29 cellular contexts compared by ENCODE assay signal in genomic region chr18:68409585-68409984, GRCh38.
"Had no signal": no experiment of that assay in that cellular context is flagged by ENCODE, and none has a peak within 500 bp of the region (broad histone marks: within the 10 kb centered on the region; RNA-seq: fewer than 3 reads in every experiment).

No MANE protein-coding gene starts in this region.

- H3K9ac ChIP-seq: neural progenitor cell, parathyroid adenoma had no signal

- H3K27me3 ChIP-seq: esophagus muscularis mucosa, neural progenitor cell, right atrium auricular region, thyroid gland, vagina had no signal

- H3K36me3 Mint-ChIP-seq: immature natural killer cell, mesothelial cell of epicardium, naive B cell, neural progenitor cell had no signal

- ATAC-seq: left lobe of liver; mucosa of descending colon; natural killer cell treated with Interleukin-12 subunit alpha and Interleukin-12 subunit beta and Interleukin-15 and Interleukin-18, amount 100 ng/mL, for 72 hours; sciatic nerve; stimulated activated naive CD8-positive, alpha-beta T cell treated with anti-CD3 and anti-CD28 coated beads, Interleukin-15, amount 100 ng/mL, for 72 hours had no signal

- H3K27me3 Mint-ChIP-seq: naive B cell; natural killer cell treated with Interleukin-12 subunit alpha and Interleukin-12 subunit beta and Interleukin-15 and Interleukin-18, amount 100 ng/mL, for 72 hours; progenitor cell of endocrine pancreas; stimulated activated naive CD8-positive, alpha-beta T cell treated with anti-CD3 and anti-CD28 coated beads, Interleukin-15, amount 100 ng/mL, for 72 hours had no signal

- H3K79me2 ChIP-seq: parathyroid adenoma had no signal

- H3K4me1 ChIP-seq: esophagus muscularis mucosa, parathyroid adenoma, right atrium auricular region, thyroid gland, vagina had no signal

- H2AFZ ChIP-seq: neural progenitor cell, parathyroid adenoma had no signal

- H3K4me3 Mint-ChIP-seq: immature natural killer cell; mesothelial cell of epicardium; naive B cell; natural killer cell treated with Interleukin-12 subunit alpha and Interleukin-12 subunit beta and Interleukin-15 and Interleukin-18, amount 100 ng/mL, for 72 hours; neural progenitor cell; stimulated activated naive CD8-positive, alpha-beta T cell treated with anti-CD3 and anti-CD28 coated beads, Interleukin-15, amount 100 ng/mL, for 72 hours had no signal

- H3K27ac ChIP-seq: epithelial cell of prostate, esophagus muscularis mucosa, neural progenitor cell, parathyroid adenoma, right atrium auricular region, thyroid gland, vagina had no signal

- H3K4me1 Mint-ChIP-seq: immature natural killer cell; naive B cell; neural progenitor cell; stimulated activated naive CD8-positive, alpha-beta T cell treated with anti-CD3 and anti-CD28 coated beads, Interleukin-15, amount 100 ng/mL, for 72 hours had no signal

- DNase-seq: cortex of kidney; effector CD4-positive, alpha-beta T cell; hypothalamus; immature natural killer cell; islet precursor cell; mesenchymal stem cell; mucosa of descending colon; naive B cell; stimulated activated CD4-positive, alpha-beta T cell treated with anti-CD3 and anti-CD28 coated beads, Interleukin-12 subunit alpha, Interleukin-12 subunit beta, amount 100 ng/mL, for 4 hours; stimulated activated CD4-positive, alpha-beta T cell treated with anti-CD3 and anti-CD28 coated beads, Interleukin-1b, Interleukin-23, amount 100 ng/mL, for 48 hours; stimulated activated CD4-positive, alpha-beta T cell treated with anti-CD3 and anti-CD28 coated beads, Interleukin-4, amount 100 ng/mL, for 1 hour; stimulated activated CD8-positive, alpha-beta memory T cell treated with anti-CD3 and anti-CD28 coated beads, Interleukin-4, amount 100 ng/mL, for 48 hours; stimulated activated naive CD4-positive, alpha-beta T cell; stimulated activated naive CD8-positive, alpha-beta T cell treated with anti-CD3 and anti-CD28 coated beads, Interleukin-15, amount 100 ng/mL, for 72 hours; thyroid gland; trophoblast cell had no signal

- H3K36me3 ChIP-seq: esophagus muscularis mucosa, neural progenitor cell, right atrium auricular region, thyroid gland, vagina had no signal

- H3K27ac Mint-ChIP-seq: immature natural killer cell; mesothelial cell of epicardium; naive B cell; natural killer cell treated with Interleukin-12 subunit alpha and Interleukin-12 subunit beta and Interleukin-15 and Interleukin-18, amount 100 ng/mL, for 72 hours; neural progenitor cell; progenitor cell of endocrine pancreas; stimulated activated naive CD8-positive, alpha-beta T cell treated with anti-CD3 and anti-CD28 coated beads, Interleukin-15, amount 100 ng/mL, for 72 hours had no signal

- H3K9me3 ChIP-seq: esophagus muscularis mucosa, mucosa of descending colon, right atrium auricular region, thyroid gland, vagina had no signal

- H3K4me3 ChIP-seq: esophagus muscularis mucosa, lung, mucosa of descending colon, neural progenitor cell, right atrium auricular region, smooth muscle cell, thyroid gland, vagina had no signal

- H3K9me3 Mint-ChIP-seq: mesothelial cell of epicardium; neural progenitor cell; stimulated activated naive CD8-positive, alpha-beta T cell treated with anti-CD3 and anti-CD28 coated beads, Interleukin-15, amount 100 ng/mL, for 72 hours had no signal

- H3K4me2 ChIP-seq: neural progenitor cell, smooth muscle cell had no signal
